ENCODE assay signal across 20 cellular contexts in the genomic region with DNA sequence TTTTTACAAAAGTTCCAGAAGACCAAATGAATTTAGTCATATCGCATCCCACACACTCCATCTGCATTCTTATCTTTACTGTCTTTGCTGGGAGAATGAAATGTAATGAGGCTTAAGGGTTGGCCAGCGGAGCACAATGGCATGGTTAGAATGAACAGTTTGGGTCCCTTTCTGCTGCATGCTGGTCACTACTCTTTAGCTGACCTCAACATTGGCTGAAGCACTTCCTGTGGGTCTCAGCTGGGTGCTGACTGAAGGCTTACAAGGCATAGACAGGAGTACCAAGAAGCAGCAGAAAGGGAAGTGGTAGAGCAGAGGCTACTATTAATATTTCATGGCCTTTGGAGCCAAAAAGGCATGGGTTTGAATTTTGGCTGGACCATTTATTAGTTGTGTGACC.
A peak's percentile ranks its signal among the peaks of the same experiment; 100 is the strongest.
DNase-seq lines count a peak whose midpoint lies in the region; TF ChIP-seq lines count a peak whose summit lies in the region.
"Had no signal": no experiment of that assay in that cellular context is flagged by ENCODE, and none has a peak within 500 bp of the region (broad histone marks: within the 10 kb centered on the region; RNA-seq: fewer than 3 reads in every experiment).

No MANE protein-coding gene starts in this region.

- peaks cover 27% of the 10 kb centered on the region for H3K36me3 Mint-ChIP-seq in mesothelial cell of epicardium

- H3K27me3 Mint-ChIP-seq in mesothelial cell of epicardium (ENCODE audit: low read depth), result no peaks in the 10 kb centered on the region

- peaks cover 14% of the 10 kb centered on the region for H3K9me3 Mint-ChIP-seq in mesothelial cell of epicardium

- H3K4me3 Mint-ChIP-seq in mesothelial cell of epicardium, result no peak overlapping the region
- H3K4me3 Mint-ChIP-seq: HFFc6 had no signal

- peak overlapping the region; percentile 33 for H3K27ac Mint-ChIP-seq in mesothelial cell of epicardium
- H3K27ac Mint-ChIP-seq: HFFc6 had no signal

- H3K36me3 ChIP-seq in SJCRH30, result no peaks in the 10 kb centered on the region

- no peak overlapping the region for H3K27ac ChIP-seq in SJCRH30
- H3K27ac ChIP-seq: C4-2B, KMS-11, SK-N-MC had no signal

- no peaks in the 10 kb centered on the region for H3K4me1 ChIP-seq in SJCRH30

- H3K27me3 ChIP-seq in SJCRH30, result no peaks in the 10 kb centered on the region

- H3K4me3 ChIP-seq in SJCRH30, result no peak overlapping the region
- H3K4me3 ChIP-seq: SK-N-MC had no signal

- no peaks in the 10 kb centered on the region for H3K9me3 ChIP-seq in SJCRH30 (replicated peaks)

- DNase-seq in MV-4-11 (lab: John Stamatoyannopoulos, UW), result peak; percentile 50
- peak; percentile 33 for DNase-seq in astrocyte of the hippocampus (ENCODE audit: low read depth, low spot score)
- no peak for DNase-seq in mesothelial cell of epicardium (ENCODE audit: low spot score in 2 of 2, unreplicated experiment in 2 of 2)
- peak; percentile 24 for DNase-seq in superior temporal gyrus (ENCODE audit: extremely low spot score)
- no peak for DNase-seq in SJCRH30
- DNase-seq in NCI-H510A (lab: John Stamatoyannopoulos, UW), result no peak
- no peak for DNase-seq in NCI-H748 treated with DMSO at 0.1 percent for 48 hours (lab: John Stamatoyannopoulos, UW)
- DNase-seq: DND-41, H7, HFFc6, NCI-H1092, NCI-H146, NCI-H2029 treated with DMSO at 0.1 percent for 48 hours, NCI-H2171 treated with DMSO at 0.1 percent for 48 hours, NCI-H446, NCI-H69, Right ventricle myocardium superior had no signal

- TF ChIP-seq CTCF in mesothelial cell of epicardium (IDR thresholded peaks at IDR 0.05; ENCODE audit: unreplicated experiment), result no peak

- peaks cover 12% of the 10 kb centered on the region for H3K4me1 Mint-ChIP-seq in mesothelial cell of epicardium

Comparison
In these comparisons a context has a peak if more than half of its experiments do, and no peak if none do; other contexts are left out.
1. DNase-seq: peak in MV-4-11 (single experiment), astrocyte of the hippocampus (single experiment) and superior temporal gyrus (single experiment); none in mesothelial cell of epicardium (0 of 2), SJCRH30 (0 of 2), NCI-H510A (single experiment) and NCI-H748 treated with DMSO at 0.1 percent for 48 hours (single experiment).